13 cellular contexts compared by ENCODE assay signal in the genomic region with DNA sequence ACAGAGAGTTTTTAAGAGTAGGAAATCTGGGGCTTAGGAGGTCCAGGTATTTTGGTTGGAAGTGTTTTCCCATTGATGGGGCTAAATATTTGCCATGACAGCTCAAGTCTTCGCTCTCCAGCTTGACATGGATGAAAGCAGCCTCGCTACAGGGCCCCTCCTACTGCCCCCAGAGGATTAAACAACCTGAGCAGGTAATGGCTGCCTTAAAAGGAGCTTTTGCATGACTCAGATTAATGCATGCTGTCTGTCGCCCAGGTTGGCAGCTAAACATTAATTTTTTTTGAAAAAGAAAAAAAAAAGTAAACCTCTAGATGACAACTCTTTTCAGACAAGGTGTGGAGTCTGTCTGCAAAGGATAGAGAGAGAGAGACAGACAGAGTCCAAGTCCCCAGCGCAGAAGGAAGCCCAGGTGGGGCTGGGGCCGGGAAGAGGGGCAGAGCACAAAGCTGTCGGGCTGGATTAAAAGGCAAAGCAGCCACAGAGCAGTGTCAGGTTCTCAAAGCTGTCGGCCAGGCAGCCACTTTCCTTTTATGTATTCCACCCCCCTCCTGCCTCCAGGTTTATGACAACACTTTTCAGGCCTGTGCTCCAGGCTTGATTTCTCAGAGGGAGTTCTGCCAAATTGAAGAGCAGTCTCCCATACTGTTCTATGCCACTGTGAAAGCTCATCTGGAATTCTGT.
DNase-seq lines count a peak whose midpoint lies in the region; ATAC-seq, FAIRE-seq and TF ChIP-seq lines count a peak whose summit lies in the region.
"Had no signal": no experiment of that assay in that cellular context is flagged by ENCODE, and none has a peak within 500 bp of the region (broad histone marks: within the 10 kb centered on the region; RNA-seq: fewer than 3 reads in every experiment).

No MANE protein-coding gene starts in this region.

- peak in 1 of 2 experiments; percentile 30; a peak in 1 of 4 replicates for TF ChIP-seq EP300 in HepG2 (IDR thresholded peaks at IDR 0.05; ENCODE audit: low read depth in 2 of 2, low read length in 2 of 2)
- no peak for TF ChIP-seq EP300 in HepG2 (CRISPR knock-in tag; IDR thresholded peaks at IDR 0.05; ENCODE audit: borderline replicate concordance)

- H3K14ac ChIP-seq in neuronal stem cell (ENCODE audit: low read length) = no peak overlapping the region

- H2BK120ac ChIP-seq in neuronal stem cell (ENCODE audit: low read depth, low read length) = no peak overlapping the region

- no peak for ATAC-seq in activated naive CD8-positive, alpha-beta T cell treated with anti-CD3 and anti-CD28 coated beads, Interleukin-2, amount 50 U/mL, for 24 hours
- peak; percentile 18 for ATAC-seq in HepG2

- in situ Hi-C loops in HepG2 (cut with HindIII; ENCODE audit: extremely low pct_ligation_motif_present, low pct_unique_long_range_greater_than_20kb) = no loop called here

- H3K79me2 ChIP-seq in HepG2 (ENCODE audit: insufficient read depth, low read length) = no peaks in the 10 kb centered on the region

- DNase-seq in activated naive CD8-positive, alpha-beta T cell treated with anti-CD3 and anti-CD28 coated beads, Interleukin-2, amount 50 U/mL, for 24 hours = no peak
- peak; percentile 43 for DNase-seq in adipocyte (ENCODE audit: low read depth)
- DNase-seq in HepG2 (ENCODE audit: low spot score) = peak; percentile 63
- peak; percentile 57 to 60 for DNase-seq in thyroid gland
- no peak for DNase-seq in neuronal stem cell (ENCODE audit: low spot score)
- no peak for DNase-seq in activated CD4-positive, alpha-beta T cell treated with anti-CD3 and anti-CD28 coated beads, Interleukin-2, amount 10 ng/mL, durations not matched to agents 7 days and 5 days
- DNase-seq in ecto neural progenitor cell (ENCODE audit: low spot score) = no peak
- DNase-seq: activated B cell treated with CpG ODN at 0.5 μM for 24 hours, brain microvascular endothelial cell, NCI-H748 treated with DMSO at 0.1 percent for 48 hours had no signal

- H2AFZ ChIP-seq in HepG2 (ENCODE audit: low read length) (no peak overlapping the region), neuronal stem cell (ENCODE audit: low read length) (no peak overlapping the region)

- no peak for TF ChIP-seq CTCF in HepG2 (CRISPR knock-in tag; IDR thresholded peaks at IDR 0.05)
- TF ChIP-seq CTCF in thyroid gland (IDR thresholded peaks at IDR 0.05) = no peak

- no peak for FAIRE-seq in HepG2 (lab: Jason Lieb, UNC)
- FAIRE-seq: GM18507 had no signal

- WGBS in HepG2 (ENCODE audit: low lambda C conversion rate) = 43% methylated on average over 7 of the region's 7 CpGs
- WGBS in thyroid gland, 2 donors = 56 to 67% methylated on average over 7 of the region's 7 CpGs
- WGBS in neuronal stem cell (ENCODE audit: extremely low coverage in 2 of 2, insufficient read length in 2 of 2, insufficient replicate concordance in 1 of 2), 2 donors = no CpG with 5 or more reads among the region's 7 CpGs

- intact Hi-C loops in HepG2 (cut with micrococcal nuclease; ENCODE audit: unreplicated experiment) = no loop called here
- intact Hi-C loops in thyroid gland (cut with DNase I) = no loop called here

- TF ChIP-seq RAD21 in HepG2 (CRISPR knock-in tag; IDR thresholded peaks at IDR 0.05) = no peak

- H3K23ac ChIP-seq in neuronal stem cell (ENCODE audit: low read depth, low read length, poor library complexity) = no peak overlapping the region

- no peak overlapping the region for H2BK15ac ChIP-seq in neuronal stem cell (ENCODE audit: low read length)

- H2BK12ac ChIP-seq in neuronal stem cell (ENCODE audit: low read length) = no peak overlapping the region

- H3K9me3 Mint-ChIP-seq in activated naive CD8-positive, alpha-beta T cell (ENCODE audit: low read depth) = no peaks in the 10 kb centered on the region
- no peaks in the 10 kb centered on the region for H3K9me3 Mint-ChIP-seq in activated naive CD8-positive, alpha-beta T cell treated with anti-CD3 and anti-CD28 coated beads, Interleukin-2, amount 50 U/mL, for 24 hours
- H3K9me3 Mint-ChIP-seq in activated CD4-positive, alpha-beta T cell treated with anti-CD3 and anti-CD28 coated beads, Interleukin-2, amount 10 ng/mL, durations not matched to agents 7 days and 5 days = no peaks in the 10 kb centered on the region
- H3K9me3 Mint-ChIP-seq: activated B cell treated with CpG ODN at 0.5 μM for 24 hours had no signal

- CTCF ChIA-PET in HepG2 (lab: Yijun Ruan, JAX; ENCODE audit: low intra/inter-chr PET ratio, low total read pairs) = no interaction called here
- CTCF ChIA-PET in activated CD4-positive, alpha-beta T cell treated with anti-CD3 and anti-CD28 coated beads, Interleukin-2, amount 10 ng/mL, durations not matched to agents 7 days and 5 days (lab: Charles Lee) = interaction anchor here (0.6 to 1.7 kb wide), 6 partner anchors 17 to 1083 kb away, joined by 3 to 4 read pairs (median 4); no protein-coding TSS in a partner anchor

- H3K27me3 ChIP-seq in adipocyte (replicated peaks; ENCODE audit: control insufficient read depth, insufficient read depth, low read length) (no peaks in the 10 kb centered on the region), HepG2 (ENCODE audit: control insufficient read depth in 1 of 2, insufficient read depth in 2 of 2, low read length in 2 of 2) (no peaks in the 10 kb centered on the region), thyroid gland (no peaks in the 10 kb centered on the region), neuronal stem cell (ENCODE audit: control insufficient read depth in 3 of 3, insufficient read depth in 3 of 3, low read depth in 1 of 3, low read length in 3 of 3) (no peaks in the 10 kb centered on the region)
- H3K27me3 ChIP-seq: BLaER1 treated with 17β-estradiol and CSF1 and Interleukin-3, amounts not matched to agents 10 nM and 100 nM; brain microvascular endothelial cell had no signal

- H2BK5ac ChIP-seq in neuronal stem cell (ENCODE audit: low read length) = no peak overlapping the region

- H3K4me1 ChIP-seq in adipocyte (ENCODE audit: control insufficient read depth, insufficient read depth, low read length) = peaks cover 54% of the 10 kb centered on the region
- H3K4me1 ChIP-seq in HepG2 (ENCODE audit: insufficient read depth, low read length) = peaks cover 87% of the 10 kb centered on the region
- H3K4me1 ChIP-seq in thyroid gland = peaks cover 0 to 25% of the 10 kb centered on the region in 2 donors
- peaks cover 0 to 6% of the 10 kb centered on the region in 2 donors for H3K4me1 ChIP-seq in neuronal stem cell (ENCODE audit: control insufficient read depth in 2 of 2, insufficient read depth in 1 of 2, low read depth in 1 of 2, low read length in 2 of 2)

- H3K18ac ChIP-seq in neuronal stem cell (ENCODE audit: low read length) = no peak overlapping the region

- TF ChIP-seq POLR2A in HepG2 (IDR thresholded peaks at IDR 0.05; ENCODE audit: insufficient read depth in 1 of 2, low read depth in 2 of 2, low read length in 2 of 2) (no peak), thyroid gland (IDR thresholded peaks at IDR 0.05) (no peak)

- POLR2A ChIA-PET in HepG2 (lab: Yijun Ruan, JAX) = interaction anchor here (0.8 to 4.2 kb wide), 10 partner anchors 12 to 1157 kb away, joined by 3 to 49 read pairs (median 6); no protein-coding TSS in a partner anchor
- POLR2A ChIA-PET in activated CD4-positive, alpha-beta T cell treated with anti-CD3 and anti-CD28 coated beads, Interleukin-2, amount 10 ng/mL, durations not matched to agents 7 days and 5 days (lab: Charles Lee) = no interaction called here

- peak overlapping the region; percentile 66 for H3K27ac ChIP-seq in HepG2 (ENCODE audit: extremely low read length, insufficient read depth, low read length)
- peak overlapping the region in 1 of 3 donors; percentile 41 for H3K27ac ChIP-seq in thyroid gland
- H3K27ac ChIP-seq in neuronal stem cell (replicated peaks; ENCODE audit: low read length) = no peak overlapping the region
- H3K27ac ChIP-seq: BLaER1 treated with 17β-estradiol and CSF1 and Interleukin-3, amounts not matched to agents 10 nM and 100 nM had no signal

- no peak overlapping the region for H2AK5ac ChIP-seq in neuronal stem cell (ENCODE audit: low read depth, low read length)

- peaks cover 1% of the 10 kb centered on the region for H3K4me1 Mint-ChIP-seq in activated naive CD8-positive, alpha-beta T cell (ENCODE audit: low read depth)
- peaks cover 2% of the 10 kb centered on the region for H3K4me1 Mint-ChIP-seq in activated naive CD8-positive, alpha-beta T cell treated with anti-CD3 and anti-CD28 coated beads, Interleukin-2, amount 50 U/mL, for 24 hours
- H3K4me1 Mint-ChIP-seq in activated CD4-positive, alpha-beta T cell treated with anti-CD3 and anti-CD28 coated beads, Interleukin-2, amount 10 ng/mL, durations not matched to agents 7 days and 5 days = peaks cover 1% of the 10 kb centered on the region

- BruUV-seq in HepG2 (replicated peaks; lab: Mats Ljungman, UMichigan) = no TSS peak

- H3K36me3 Mint-ChIP-seq in activated naive CD8-positive, alpha-beta T cell = peaks cover 8% of the 10 kb centered on the region
- H3K36me3 Mint-ChIP-seq in activated naive CD8-positive, alpha-beta T cell treated with anti-CD3 and anti-CD28 coated beads, Interleukin-2, amount 50 U/mL, for 24 hours (ENCODE audit: low read depth) = peaks cover 60% of the 10 kb centered on the region
- peaks cover 50% of the 10 kb centered on the region for H3K36me3 Mint-ChIP-seq in activated CD4-positive, alpha-beta T cell treated with anti-CD3 and anti-CD28 coated beads, Interleukin-2, amount 10 ng/mL, durations not matched to agents 7 days and 5 days (ENCODE audit: low read depth)

- no peaks in the 10 kb centered on the region for H4K20me1 ChIP-seq in HepG2 (ENCODE audit: insufficient read depth, low read length)

- no peaks in the 10 kb centered on the region for H3K27me3 Mint-ChIP-seq in activated naive CD8-positive, alpha-beta T cell
- H3K27me3 Mint-ChIP-seq in activated naive CD8-positive, alpha-beta T cell treated with anti-CD3 and anti-CD28 coated beads, Interleukin-2, amount 50 U/mL, for 24 hours = no peaks in the 10 kb centered on the region
- H3K27me3 Mint-ChIP-seq in activated CD4-positive, alpha-beta T cell treated with anti-CD3 and anti-CD28 coated beads, Interleukin-2, amount 10 ng/mL, durations not matched to agents 7 days and 5 days = no peaks in the 10 kb centered on the region
- H3K27me3 Mint-ChIP-seq: activated B cell treated with CpG ODN at 0.5 μM for 24 hours had no signal

- H3K9ac ChIP-seq in adipocyte (ENCODE audit: low read length) (peak overlapping the region; percentile 84), HepG2 (ENCODE audit: insufficient read depth, low read depth, low read length) (no peak overlapping the region), neuronal stem cell (ENCODE audit: low read depth, low read length, poor library complexity) (no peak overlapping the region)
- H3K9ac ChIP-seq: BLaER1 treated with 17β-estradiol and CSF1 and Interleukin-3, amounts not matched to agents 10 nM and 100 nM had no signal

- no peak overlapping the region for H3K4me3 Mint-ChIP-seq in activated naive CD8-positive, alpha-beta T cell
- H3K4me3 Mint-ChIP-seq in activated naive CD8-positive, alpha-beta T cell treated with anti-CD3 and anti-CD28 coated beads, Interleukin-2, amount 50 U/mL, for 24 hours = no peak overlapping the region
- H3K4me3 Mint-ChIP-seq in activated CD4-positive, alpha-beta T cell treated with anti-CD3 and anti-CD28 coated beads, Interleukin-2, amount 10 ng/mL, durations not matched to agents 7 days and 5 days = no peak overlapping the region
- H3K4me3 Mint-ChIP-seq: activated B cell treated with CpG ODN at 0.5 μM for 24 hours had no signal

- H4K8ac ChIP-seq in neuronal stem cell (ENCODE audit: low read depth, low read length) = no peak overlapping the region

- H3K9me3 ChIP-seq in adipocyte (ENCODE audit: control insufficient read depth, low read length) = no peaks in the 10 kb centered on the region
- no peaks in the 10 kb centered on the region for H3K9me3 ChIP-seq in HepG2 (ENCODE audit: low read length)
- H3K9me3 ChIP-seq in thyroid gland = no peaks in the 10 kb centered on the region
- H3K9me3 ChIP-seq in neuronal stem cell (replicated peaks in 1 of 2; ENCODE audit: control insufficient read depth in 2 of 2, insufficient read depth in 1 of 2, low read depth in 1 of 2, low read length in 2 of 2) = peaks cover 0 to 3% of the 10 kb centered on the region in 2 donors
- H3K9me3 ChIP-seq: BLaER1 treated with 17β-estradiol and CSF1 and Interleukin-3, amounts not matched to agents 10 nM and 100 nM had no signal

- H3K4me3 ChIP-seq in adipocyte (ENCODE audit: low read length) (peak overlapping the region; percentile 11), HepG2 (replicated peaks in 1 of 3; ENCODE audit: insufficient read depth in 1 of 3, low read depth in 2 of 3, low read length in 3 of 3) (no peak overlapping the region), thyroid gland (replicated peaks in 1 of 3) (no peak overlapping the region), neuronal stem cell (ENCODE audit: low read length in 2 of 2) (no peak overlapping the region)
- H3K4me3 ChIP-seq: BLaER1 treated with 17β-estradiol and CSF1 and Interleukin-3, amounts not matched to agents 10 nM and 100 nM had no signal

- no peaks in the 10 kb centered on the region for H3K79me1 ChIP-seq in neuronal stem cell (ENCODE audit: low read depth, low read length)

- peaks cover 59% of the 10 kb centered on the region for H3K36me3 ChIP-seq in adipocyte (ENCODE audit: control insufficient read depth, insufficient read depth, low read length, severe bottlenecking)
- peaks cover 5 to 21% of the 10 kb centered on the region in 2 experiments; a peak in 3 of 5 replicates for H3K36me3 ChIP-seq in HepG2 (replicated peaks in 1 of 2; ENCODE audit: control insufficient read depth in 1 of 2, insufficient read depth in 2 of 2, low read length in 2 of 2)
- no peaks in the 10 kb centered on the region for H3K36me3 ChIP-seq in thyroid gland
- no peaks in the 10 kb centered on the region for H3K36me3 ChIP-seq in neuronal stem cell (replicated peaks in 1 of 2; ENCODE audit: control insufficient read depth in 2 of 2, insufficient read depth in 2 of 2, low read length in 2 of 2)

- peak overlapping the region; percentile 16 for H3K27ac Mint-ChIP-seq in activated naive CD8-positive, alpha-beta T cell
- H3K27ac Mint-ChIP-seq in activated naive CD8-positive, alpha-beta T cell treated with anti-CD3 and anti-CD28 coated beads, Interleukin-2, amount 50 U/mL, for 24 hours = no peak overlapping the region
- no peak overlapping the region for H3K27ac Mint-ChIP-seq in activated CD4-positive, alpha-beta T cell treated with anti-CD3 and anti-CD28 coated beads, Interleukin-2, amount 10 ng/mL, durations not matched to agents 7 days and 5 days
- H3K27ac Mint-ChIP-seq: activated B cell treated with CpG ODN at 0.5 μM for 24 hours had no signal

- H3K4me2 ChIP-seq in HepG2 (ENCODE audit: low read depth, low read length) (peak overlapping the region; percentile 9; the same call in 1 of the 2 replicates), neuronal stem cell (ENCODE audit: insufficient read depth, low read length, poor library complexity, severe bottlenecking) (no peak overlapping the region)
- H3K4me2 ChIP-seq: BLaER1 treated with 17β-estradiol and CSF1 and Interleukin-3, amounts not matched to agents 10 nM and 100 nM had no signal

- no peak overlapping the region for H3K4ac ChIP-seq in neuronal stem cell (ENCODE audit: low read length)

- no peak overlapping the region for H4K91ac ChIP-seq in neuronal stem cell (ENCODE audit: low read depth, low read length, poor library complexity)

Comparison
In these comparisons a context has a peak if more than half of its experiments do, and no peak if none do; other contexts are left out.
1. DNase-seq: peak in adipocyte (single experiment), HepG2 (single experiment) and thyroid gland (2 of 2); none in activated naive CD8-positive, alpha-beta T cell treated with anti-CD3 and anti-CD28 coated beads, Interleukin-2, amount 50 U/mL, for 24 hours (single experiment), neuronal stem cell (single experiment), activated CD4-positive, alpha-beta T cell treated with anti-CD3 and anti-CD28 coated beads, Interleukin-2, amount 10 ng/mL, durations not matched to agents 7 days and 5 days (single experiment) and ecto neural progenitor cell (single experiment).